17 cellular contexts compared by ENCODE assay signal in genomic region chr15:37902126-37902525, GRCh38. TPM values are rescaled to one million over a fixed set of nuclear protein-coding genes. Genes with fewer than 3 reads are reported as not detected.
A peak's percentile ranks its signal among the peaks of the same experiment; 100 is the strongest.
DNase-seq lines count a peak whose midpoint lies in the region; ATAC-seq, FAIRE-seq and TF ChIP-seq lines count a peak whose summit lies in the region.
"Had no signal": no experiment of that assay in that cellular context is flagged by ENCODE, and none has a peak within 500 bp of the region (broad histone marks: within the 10 kb centered on the region; RNA-seq: fewer than 3 reads in every experiment).

No MANE protein-coding gene starts in this region.

- CTCF ChIA-PET in HepG2 (lab: Yijun Ruan, JAX; ENCODE audit: low intra/inter-chr PET ratio, low total read pairs), result no interaction called here

- H3K27me3 ChIP-seq in liver (ENCODE audit: control insufficient read depth in 4 of 4, insufficient read depth in 4 of 4, low read length in 3 of 4) (no peaks in the 10 kb centered on the region), HepG2 (ENCODE audit: control insufficient read depth in 1 of 2, insufficient read depth in 2 of 2, low read length in 2 of 2) (peaks cover 0 to 4% of the 10 kb centered on the region in 2 experiments; a peak in 1 of 5 replicates), tibial artery (no peaks in the 10 kb centered on the region)

- BruUV-seq in HepG2 (replicated peaks; lab: Mats Ljungman, UMichigan), result no TSS peak

- TF ChIP-seq EP300 in HepG2 (IDR thresholded peaks at IDR 0.05; ENCODE audit: low read depth in 2 of 2, low read length in 2 of 2) (no peak), HepG2 (CRISPR knock-in tag; IDR thresholded peaks at IDR 0.05; ENCODE audit: borderline replicate concordance) (no peak)

- H3K4me2 ChIP-seq in HepG2 (ENCODE audit: low read depth, low read length), result no peak overlapping the region

- TF ChIP-seq RAD21 in liver (IDR thresholded peaks at IDR 0.05) (no peak), HepG2 (CRISPR knock-in tag; IDR thresholded peaks at IDR 0.05) (no peak)

- H3K27ac Mint-ChIP-seq in stimulated activated effector memory CD8-positive, alpha-beta T cell treated with anti-CD3 and anti-CD28 coated beads, Interleukin-12 subunit alpha, Interleukin-12 subunit beta, amount 100 ng/mL, for 72 hours, result no peak overlapping the region

- no peak overlapping the region for H3K27ac ChIP-seq in liver (ENCODE audit: low read depth in 1 of 2, low read length in 2 of 2)
- no peak overlapping the region for H3K27ac ChIP-seq in HepG2 (ENCODE audit: extremely low read length, insufficient read depth, low read length)
- H3K27ac ChIP-seq in tibial artery, result no peak overlapping the region
- H3K27ac ChIP-seq: C4-2B had no signal

- no peaks in the 10 kb centered on the region for H3K79me2 ChIP-seq in HepG2 (ENCODE audit: insufficient read depth, low read length)

- DNase-seq in HepG2 (ENCODE audit: low spot score), result no peak
- peak; percentile 53 for DNase-seq in mucosa of gallbladder (ENCODE audit: low spot score)
- DNase-seq in stimulated activated effector memory CD8-positive, alpha-beta T cell treated with anti-CD3 and anti-CD28 coated beads, Interleukin-12 subunit alpha, Interleukin-12 subunit beta, amount 100 ng/mL, for 72 hours (ENCODE audit: low spot score in 2 of 2), result no peak
- DNase-seq in tibial artery, result no peak
- DNase-seq: EL, GOT3, KG1, NCI-H146, NCI-H2081, NCI-H524, SIG-M5 had no signal

- POLR2A ChIA-PET in HepG2 (lab: Yijun Ruan, JAX), result no interaction called here

- H2AFZ ChIP-seq in HepG2 (ENCODE audit: low read length), result no peak overlapping the region

- FAIRE-seq in HepG2 (lab: Jason Lieb, UNC) (no peak), islet of Langerhans (lab: Jason Lieb, UNC) (peak; percentile 36)

- H3K4me1 ChIP-seq in liver (ENCODE audit: control insufficient read depth in 4 of 4, insufficient read depth in 4 of 4, low read length in 3 of 4) (peaks cover 0 to 4% (median 1%) of the 10 kb centered on the region in 4 donors), HepG2 (ENCODE audit: insufficient read depth, low read length) (no peaks in the 10 kb centered on the region), tibial artery (peaks cover 0 to 6% (median 0%) of the 10 kb centered on the region in 4 donors)

- H3K36me3 ChIP-seq in liver (ENCODE audit: control insufficient read depth in 4 of 4, insufficient read depth in 3 of 4, low read depth in 1 of 4, low read length in 3 of 4), result no peaks in the 10 kb centered on the region
- H3K36me3 ChIP-seq in HepG2 (replicated peaks in 1 of 2; ENCODE audit: control insufficient read depth in 1 of 2, insufficient read depth in 2 of 2, low read length in 2 of 2), result no peaks in the 10 kb centered on the region
- no peaks in the 10 kb centered on the region for H3K36me3 ChIP-seq in tibial artery

- no peak for TF ChIP-seq POLR2A in HepG2 (IDR thresholded peaks at IDR 0.05; ENCODE audit: insufficient read depth in 1 of 2, low read depth in 2 of 2, low read length in 2 of 2)

- H3K9ac ChIP-seq in liver (ENCODE audit: low read depth in 1 of 2, low read length in 2 of 2) (no peak overlapping the region), HepG2 (ENCODE audit: insufficient read depth, low read depth, low read length) (no peak overlapping the region)

- H3K9me3 ChIP-seq in liver (ENCODE audit: control insufficient read depth in 4 of 4, low read length in 3 of 4) (no peaks in the 10 kb centered on the region), HepG2 (ENCODE audit: low read length) (no peaks in the 10 kb centered on the region), tibial artery (no peaks in the 10 kb centered on the region)

- H3K4me3 Mint-ChIP-seq in stimulated activated effector memory CD8-positive, alpha-beta T cell treated with anti-CD3 and anti-CD28 coated beads, Interleukin-12 subunit alpha, Interleukin-12 subunit beta, amount 100 ng/mL, for 72 hours, result no peak overlapping the region

- H3K36me3 Mint-ChIP-seq in stimulated activated effector memory CD8-positive, alpha-beta T cell treated with anti-CD3 and anti-CD28 coated beads, Interleukin-12 subunit alpha, Interleukin-12 subunit beta, amount 100 ng/mL, for 72 hours, result no peaks in the 10 kb centered on the region

- no peaks in the 10 kb centered on the region for H4K20me1 ChIP-seq in HepG2 (ENCODE audit: insufficient read depth, low read length)

- intact Hi-C loops in HepG2 (cut with micrococcal nuclease; ENCODE audit: unreplicated experiment) (no loop called here), tibial artery (cut with DNase I; ENCODE audit: low total_unique reads) (no loop called here)

- ATAC-seq in HepG2 (no peak), HG03196 (IDR thresholded peaks at IDR 0.05; ENCODE audit: unreplicated experiment) (no peak)
- ATAC-seq in stimulated activated effector memory CD8-positive, alpha-beta T cell treated with anti-CD3 and anti-CD28 coated beads, Interleukin-12 subunit alpha, Interleukin-12 subunit beta, amount 100 ng/mL, for 72 hours, result no peak

- in situ Hi-C loops in HepG2 (cut with HindIII; ENCODE audit: extremely low pct_ligation_motif_present, low pct_unique_long_range_greater_than_20kb), result no loop called here

- TF ChIP-seq CTCF in liver (IDR thresholded peaks at IDR 0.05; ENCODE audit: low read depth, low read length, missing input control) (no peak), HepG2 (CRISPR knock-in tag; IDR thresholded peaks at IDR 0.05) (no peak), tibial artery (IDR thresholded peaks at IDR 0.05) (no peak)

- H3K4me3 ChIP-seq in liver (ENCODE audit: low read depth in 1 of 3, low read length in 3 of 3), result no peak overlapping the region
- no peak overlapping the region for H3K4me3 ChIP-seq in HepG2 (replicated peaks in 1 of 3; ENCODE audit: insufficient read depth in 1 of 3, low read depth in 2 of 3, low read length in 3 of 3)
- H3K4me3 ChIP-seq in tibial artery, result no peak overlapping the region

- H3K4me1 Mint-ChIP-seq in stimulated activated effector memory CD8-positive, alpha-beta T cell treated with anti-CD3 and anti-CD28 coated beads, Interleukin-12 subunit alpha, Interleukin-12 subunit beta, amount 100 ng/mL, for 72 hours, result no peaks in the 10 kb centered on the region

- H3K9me3 Mint-ChIP-seq in stimulated activated effector memory CD8-positive, alpha-beta T cell treated with anti-CD3 and anti-CD28 coated beads, Interleukin-12 subunit alpha, Interleukin-12 subunit beta, amount 100 ng/mL, for 72 hours, result no peaks in the 10 kb centered on the region

TF ChIP-seq in liver, 16 proteins besides CTCF, POLR2A, EP300 and RAD21:
- peak; percentile 43 for TF ChIP-seq FOXA2 (IDR thresholded peaks at IDR 0.05)
- TF ChIP-seq FOXA1 (IDR thresholded peaks at IDR 0.05), result peak; percentile 16
- no peak for TF ChIP-seq TAF1 (conservative IDR thresholded peaks at IDR 0.05)
- peak in 1 of 2 donors; percentile 9 for TF ChIP-seq HNF4A (conservative IDR thresholded peaks at IDR 0.05)
- TF ChIP-seq RXRA (IDR thresholded peaks at IDR 0.05), result no peak
- TF ChIP-seq ATF3 (IDR thresholded peaks at IDR 0.05), result no peak
- no peak for TF ChIP-seq YY1 (IDR thresholded peaks at IDR 0.05)

TF ChIP-seq in HepG2, 621 proteins besides CTCF, POLR2A, EP300 and RAD21 (continues in another document):
- TF ChIP-seq CREM (IDR thresholded peaks at IDR 0.05) (no peak), CREM (CRISPR knock-in tag; IDR thresholded peaks at IDR 0.05) (no peak), PTBP1 (IDR thresholded peaks at IDR 0.05; ENCODE audit: low read depth, low read length, poor library complexity, severe bottlenecking) (no peak), NFYC (CRISPR knock-in tag; IDR thresholded peaks at IDR 0.05) (no peak)
- TF ChIP-seq, protein P1, sequence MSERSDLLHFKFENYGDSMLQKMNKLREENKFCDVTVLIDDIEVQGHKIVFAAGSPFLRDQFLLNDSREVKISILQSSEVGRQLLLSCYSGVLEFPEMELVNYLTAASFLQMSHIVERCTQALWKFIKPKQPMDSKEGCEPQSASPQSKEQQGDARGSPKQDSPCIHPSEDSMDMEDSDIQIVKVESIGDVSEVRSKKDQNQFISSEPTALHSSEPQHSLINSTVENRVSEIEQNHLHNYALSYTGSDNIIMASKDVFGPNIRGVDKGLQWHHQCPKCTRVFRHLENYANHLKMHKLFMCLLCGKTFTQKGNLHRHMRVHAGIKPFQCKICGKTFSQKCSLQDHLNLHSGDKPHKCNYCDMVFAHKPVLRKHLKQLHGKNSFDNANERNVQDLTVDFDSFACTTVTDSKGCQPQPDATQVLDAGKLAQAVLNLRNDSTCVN (CRISPR knock-in tag; IDR thresholded peaks at IDR 0.05; ENCODE audit: borderline replicate concordance), result no peak

RNA-seq across cellular contexts. Expression of gene TMCO5A, which starts 32.3 kb away (rescaled TPM):
- total RNA-seq in liver (not detected), HepG2 (2016; rRNA removed; fragmentation: Illumina TruSeq; extraction: Trizol) (not detected in 2 replicates), mucosa of gallbladder (0.14 TPM)
- polyA plus RNA-seq in liver (not detected), HepG2 (2011; rRNA removed) (not detected in 2 replicates)
- total RNA-seq in HepG2 (2016; cell fraction: cytosol; rRNA removed; fragmentation: Illumina TruSeq; extraction: Trizol; ENCODE audit: low read depth), result not detected in 2 replicates
- not detected in 2 replicates for total RNA-seq in HepG2 (2016; cell fraction: insoluble cytoplasmic fraction; rRNA removed; fragmentation: Illumina TruSeq; extraction: Trizol)
- total RNA-seq in HepG2 (2016; cell fraction: membrane; rRNA removed; fragmentation: Illumina TruSeq; extraction: Trizol), result not detected in 2 replicates
- not detected in 2 replicates for total RNA-seq in HepG2 (2016; cell fraction: nucleus; rRNA removed; fragmentation: Illumina TruSeq; extraction: Trizol)
- not detected in 2 replicates for polyA plus RNA-seq in HepG2 (2011; cell fraction: cytosol; rRNA removed)
- not detected in 2 replicates for polyA plus RNA-seq in HepG2 (2011; cell fraction: nucleus; rRNA removed)
- polyA plus RNA-seq in HepG2 (2012), result not detected in 2 replicates
- polyA plus RNA-seq in HepG2 (2016; cell fraction: cytosol; fragmentation: Illumina TruSeq; extraction: Trizol; ENCODE audit: low read depth), result not detected in 2 replicates
- not detected in 2 replicates for polyA plus RNA-seq in HepG2 (2016; cell fraction: insoluble cytoplasmic fraction; fragmentation: Illumina TruSeq; extraction: Trizol; ENCODE audit: low read depth)
- polyA plus RNA-seq in HepG2 (2016; cell fraction: membrane; fragmentation: Illumina TruSeq; extraction: Trizol; ENCODE audit: low read depth), result not detected in 2 replicates
- not detected in 2 replicates for polyA plus RNA-seq in HepG2 (2016; cell fraction: nucleus; fragmentation: Illumina TruSeq; extraction: Trizol; ENCODE audit: insufficient read depth, low read depth)
- not detected in 2 replicates for polyA minus RNA-seq in HepG2 (2011; rRNA and poly(A)+ RNA removed; ENCODE audit: low replicate concordance)
- polyA minus RNA-seq in HepG2 (2011; cell fraction: cytosol; rRNA and poly(A)+ RNA removed), result not detected in 2 replicates
- polyA minus RNA-seq in HepG2 (2011; cell fraction: nucleus; rRNA and poly(A)+ RNA removed), result not detected in 2 replicates
- total RNA-seq: A673, RPMI7951 had no signal
